24 cellular contexts compared by ENCODE assay signal in the genomic region with DNA sequence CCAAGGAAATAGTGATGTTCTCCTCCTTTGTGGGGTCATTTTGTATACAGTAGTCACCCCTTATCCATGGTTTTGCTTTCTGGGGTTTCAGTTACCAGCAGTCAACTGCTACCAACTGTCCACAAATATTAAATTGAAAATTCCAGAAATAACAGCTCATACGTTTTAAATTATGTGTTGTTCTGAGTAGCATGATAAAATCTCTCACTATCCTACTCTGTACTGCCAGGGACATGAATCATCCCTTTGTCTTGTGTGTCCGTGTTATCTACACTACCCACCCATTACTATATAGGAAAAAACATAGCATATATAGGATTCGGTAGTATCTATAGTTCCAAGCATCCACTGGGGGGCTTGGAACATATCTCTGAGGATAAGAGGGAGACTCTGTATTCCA.
"Had no signal": no experiment of that assay in that cellular context is flagged by ENCODE, and none has a peak within 500 bp of the region (broad histone marks: within the 10 kb centered on the region; RNA-seq: fewer than 3 reads in every experiment).

No MANE protein-coding gene starts in this region.

- DNase-seq: activated CD4-positive, alpha-beta memory T cell treated with anti-CD3 and anti-CD28 coated beads for 36 hours; activated CD4-positive, alpha-beta T cell treated with anti-CD3 and anti-CD28 coated beads, Interleukin-2, amount 10 ng/mL, durations not matched to agents 7 days and 5 days; activated CD4-positive, CD25-positive, alpha-beta regulatory T cell; activated gamma-delta T cell; activated naive CD4-positive, alpha-beta T cell treated with anti-CD3 and anti-CD28 coated beads for 36 hours; activated T-cell treated with anti-CD3 and anti-CD28 coated beads for 4 hours; activated T-cell treated with anti-CD3 and anti-CD28 coated beads, Interleukin-2, amount 50 U/mL, for 48 hours; brain microvascular endothelial cell; cerebellar nuclear complex; KG1; MV-4-11; NCI-H1092 treated with DMSO at 0.1 percent for 48 hours; NCI-H1417 treated with DMSO at 0.1 percent for 48 hours; NCI-H1694; NCI-H2029; NCI-H2107; NCI-H2171 treated with DMSO at 0.1 percent for 48 hours; NCI-H345; NCI-H510A; PC-3; SIG-M5; T-helper 1 cell had no signal

- H3K27me3 ChIP-seq: brain microvascular endothelial cell had no signal

- H3K36me3 ChIP-seq: brain microvascular endothelial cell had no signal

- H3K27ac ChIP-seq: brain microvascular endothelial cell, VCaP had no signal

- ATAC-seq: activated T-helper 17 cell treated with anti-CD3 and anti-CD28 coated beads, Interleukin-2, amount 50 U/mL, for 72 hours; PC-3 had no signal
